13 cellular contexts compared by ENCODE assay signal in genomic region chr16:16080465-16081065, GRCh38.
"Had no signal": no experiment of that assay in that cellular context is flagged by ENCODE, and none has a peak within 500 bp of the region (broad histone marks: within the 10 kb centered on the region; RNA-seq: fewer than 3 reads in every experiment).

No MANE protein-coding gene starts in this region.

- H2AFZ ChIP-seq: hepatocyte had no signal

- H3K27me3 ChIP-seq: hepatocyte, transverse colon had no signal

- DNase-seq: activated CD4-positive, alpha-beta T cell treated with anti-CD3 and anti-CD28 coated beads for 36 hours; activated CD4-positive, alpha-beta T cell treated with anti-CD3 and anti-CD28 coated beads, Interleukin-2, amount 50 U/mL, for 48 hours; activated gamma-delta T cell treated with Interleukin-2 at 50 U/mL for 16 hours; effector CD4-positive, alpha-beta T cell; mesendoderm; natural killer cell; stimulated activated CD4-positive, alpha-beta T cell treated with anti-CD3 and anti-CD28 coated beads, Interleukin-2, amount 100 ng/mL, for 24 hours; stimulated activated naive CD4-positive, alpha-beta T cell treated with Interleukin-2 at 50 U/mL for 16 hours; substantia nigra; SW 1271; transverse colon had no signal

- H3K4me3 ChIP-seq: hepatocyte, transverse colon had no signal

- H3K4me2 ChIP-seq: hepatocyte had no signal

- H3K4me1 ChIP-seq: transverse colon had no signal

- H3K27ac ChIP-seq: hepatocyte had no signal

- ATAC-seq: activated CD4-positive, alpha-beta T cell treated with anti-CD3 and anti-CD28 coated beads for 36 hours; natural killer cell; WTC11 had no signal
